In the genomic region with DNA sequence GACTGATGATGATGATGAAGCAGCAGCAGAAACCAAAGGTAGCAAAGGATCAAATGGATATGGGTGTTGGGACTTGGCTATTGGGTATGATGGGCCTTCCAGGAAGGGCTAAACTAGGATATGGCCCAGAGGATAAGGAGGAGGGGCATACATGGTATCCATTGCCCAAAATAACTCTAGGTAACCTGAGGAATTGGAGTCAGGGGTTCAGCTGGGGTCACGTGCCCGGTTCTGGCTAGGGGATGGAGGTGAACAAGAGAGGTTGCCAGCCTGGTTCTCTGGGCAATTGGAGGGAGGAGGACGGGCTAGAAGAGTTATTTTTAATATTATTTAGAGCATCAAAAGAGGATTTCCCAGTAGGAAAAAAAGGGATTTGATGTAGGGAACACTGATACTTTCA, we compare ENCODE assay signal across 21 cellular contexts. TPM values are rescaled to one million over a fixed set of nuclear protein-coding genes. Genes with fewer than 3 reads are reported as not detected.
A peak's percentile ranks its signal among the peaks of the same experiment; 100 is the strongest.
DNase-seq lines count a peak whose midpoint lies in the region; ATAC-seq and TF ChIP-seq lines count a peak whose summit lies in the region.
"Had no signal": no experiment of that assay in that cellular context is flagged by ENCODE, and none has a peak within 500 bp of the region (broad histone marks: within the 10 kb centered on the region; RNA-seq: fewer than 3 reads in every experiment).

No MANE protein-coding gene starts in this region.

- peak overlapping the region; percentile 68 for H3K27ac ChIP-seq in epithelial cell of prostate

- no peaks in the 10 kb centered on the region for H3K9me3 Mint-ChIP-seq in natural killer cell
- no peaks in the 10 kb centered on the region for H3K9me3 Mint-ChIP-seq in natural killer cell treated with Interleukin-12 subunit alpha and Interleukin-12 subunit beta and Interleukin-15 and Interleukin-18, amount 100 ng/mL, for 72 hours
- no peaks in the 10 kb centered on the region for H3K9me3 Mint-ChIP-seq in neural crest cell
- H3K9me3 Mint-ChIP-seq: CD4-positive, alpha-beta memory T cell had no signal

- H3K27me3 Mint-ChIP-seq in natural killer cell (ENCODE audit: low read depth in 2 of 2) (no peaks in the 10 kb centered on the region), neural crest cell (ENCODE audit: low read depth) (no peaks in the 10 kb centered on the region)
- H3K27me3 Mint-ChIP-seq in natural killer cell treated with Interleukin-12 subunit alpha and Interleukin-12 subunit beta and Interleukin-15 and Interleukin-18, amount 100 ng/mL, for 72 hours = no peaks in the 10 kb centered on the region
- H3K27me3 Mint-ChIP-seq: B cell; CD4-positive, alpha-beta memory T cell had no signal

- ATAC-seq in natural killer cell = no peak
- no peak for ATAC-seq in natural killer cell treated with Interleukin-12 subunit alpha and Interleukin-12 subunit beta and Interleukin-15 and Interleukin-18, amount 100 ng/mL, for 72 hours
- ATAC-seq in HG03108 (IDR thresholded peaks at IDR 0.05; ENCODE audit: unreplicated experiment) = no peak
- ATAC-seq: Right ventricle myocardium inferior had no signal

- TF ChIP-seq CTCF in natural killer cell (IDR thresholded peaks at IDR 0.05) (no peak), neural crest cell (conservative IDR thresholded peaks at IDR 0.05) (no peak)

- no peak for DNase-seq in natural killer cell
- no peak for DNase-seq in natural killer cell treated with Interleukin-12 subunit alpha and Interleukin-12 subunit beta and Interleukin-15 and Interleukin-18, amount 100 ng/mL, for 72 hours (ENCODE audit: low spot score)
- no peak for DNase-seq in epithelial cell of prostate (ENCODE audit: low read depth, low spot score)
- DNase-seq in neural crest cell (ENCODE audit: low read depth, low spot score) = no peak
- no peak for DNase-seq in activated effector memory CD4-positive, alpha-beta T cell treated with Interleukin-2 at 50 U/mL for 16 hours
- no peak for DNase-seq in Ammon's horn (ENCODE audit: low spot score)
- DNase-seq in dermis blood vessel endothelial cell = no peak
- DNase-seq: CD4-positive, alpha-beta memory T cell; DMS79 treated with DMSO at 0.1 percent for 48 hours; KG1; MG63; NCI-H1092 treated with DMSO at 0.1 percent for 48 hours; NCI-H1694; NCI-H2107; NCI-H345; NCI-H69; NK-92 treated with Interleukin-12 subunit alpha and Interleukin-12 subunit beta, amount 100 ng/mL, for 24 hours; PC-9 had no signal

- H3K4me3 Mint-ChIP-seq in natural killer cell (peak overlapping the region; percentile 62), neural crest cell (peak overlapping the region; percentile 80)
- H3K4me3 Mint-ChIP-seq in natural killer cell treated with Interleukin-12 subunit alpha and Interleukin-12 subunit beta and Interleukin-15 and Interleukin-18, amount 100 ng/mL, for 72 hours = no peak overlapping the region
- H3K4me3 Mint-ChIP-seq: B cell had no signal

- intact Hi-C loops in natural killer cell (cut with micrococcal nuclease) = no loop called here

- H3K27ac Mint-ChIP-seq in natural killer cell (no peak overlapping the region), neural crest cell (ENCODE audit: unreplicated experiment) (no peak overlapping the region)
- H3K27ac Mint-ChIP-seq in natural killer cell treated with Interleukin-12 subunit alpha and Interleukin-12 subunit beta and Interleukin-15 and Interleukin-18, amount 100 ng/mL, for 72 hours = no peak overlapping the region
- H3K27ac Mint-ChIP-seq: B cell had no signal

- H3K4me1 Mint-ChIP-seq in natural killer cell (peaks cover 8 to 22% of the 10 kb centered on the region in 2 donors), neural crest cell (peaks cover 24% of the 10 kb centered on the region)
- H3K4me1 Mint-ChIP-seq in natural killer cell treated with Interleukin-12 subunit alpha and Interleukin-12 subunit beta and Interleukin-15 and Interleukin-18, amount 100 ng/mL, for 72 hours (ENCODE audit: low read depth in 2 of 2) = peaks cover 13 to 17% of the 10 kb centered on the region in 2 donors

- no peaks in the 10 kb centered on the region for H3K36me3 Mint-ChIP-seq in natural killer cell
- H3K36me3 Mint-ChIP-seq in natural killer cell treated with Interleukin-12 subunit alpha and Interleukin-12 subunit beta and Interleukin-15 and Interleukin-18, amount 100 ng/mL, for 72 hours = peaks cover 5% of the 10 kb centered on the region
- peaks cover 4% of the 10 kb centered on the region for H3K36me3 Mint-ChIP-seq in neural crest cell (ENCODE audit: low read depth)

RNA-seq across cellular contexts. Expression of gene ANKRD52, which starts 2.7 kb away (rescaled TPM):
- total RNA-seq in natural killer cell = 10 to 100 TPM; 34.1 to 52.2 (median 51.4) TPM
- total RNA-seq in natural killer cell treated with Interleukin-12 subunit alpha and Interleukin-12 subunit beta and Interleukin-15 and Interleukin-18, amount 100 ng/mL, for 72 hours = 10 to 100 TPM; 59.3 to 99.3 TPM
- 61.4 and 68.0 TPM in 2 replicates for total RNA-seq in neural crest cell
- total RNA-seq in dermis blood vessel endothelial cell = 23.0 and 31.5 TPM in 2 replicates

RNA-seq across cellular contexts. Expression of gene COQ10A, which starts 5.8 kb away (rescaled TPM):
- total RNA-seq in natural killer cell (10 to 100 TPM; 27.2 to 37.9 (median 30.2) TPM), neural crest cell (23.2 and 23.3 TPM in 2 replicates), dermis blood vessel endothelial cell (8.4 and 10.0 TPM in 2 replicates)
- 10 to 100 TPM; 15.4 to 26.1 TPM for total RNA-seq in natural killer cell treated with Interleukin-12 subunit alpha and Interleukin-12 subunit beta and Interleukin-15 and Interleukin-18, amount 100 ng/mL, for 72 hours

RNA-seq across cellular contexts. Expression of gene SLC39A5, which starts 31.1 kb away (rescaled TPM):
- total RNA-seq in natural killer cell (1 to 10 TPM in 1 of 3 donors, under 1 TPM in 2; 0.70 to 1.4 (median 0.71) TPM), neural crest cell (0.65 and 1.0 TPM in 2 replicates), dermis blood vessel endothelial cell (not detected in 2 replicates)
- 1 to 10 TPM in 1 of 2 donors, under 1 TPM in 1; 0.50 to 1.4 TPM for total RNA-seq in natural killer cell treated with Interleukin-12 subunit alpha and Interleukin-12 subunit beta and Interleukin-15 and Interleukin-18, amount 100 ng/mL, for 72 hours
- total RNA-seq: Right ventricle myocardium inferior had no signal

RNA-seq across cellular contexts. Expression of gene NABP2, which starts 36.8 kb away (rescaled TPM):
- total RNA-seq in natural killer cell (10 to 100 TPM; 21.6 to 23.4 (median 22.6) TPM), neural crest cell (71.8 and 75.7 TPM in 2 replicates), dermis blood vessel endothelial cell (24.8 and 32.9 TPM in 2 replicates)
- 10 to 100 TPM; 66.3 to 81.6 TPM for total RNA-seq in natural killer cell treated with Interleukin-12 subunit alpha and Interleukin-12 subunit beta and Interleukin-15 and Interleukin-18, amount 100 ng/mL, for 72 hours

RNA-seq across cellular contexts. Expression of gene RNF41, which starts 39.2 kb away (rescaled TPM):
- 10 to 100 TPM; 32.3 to 44.5 (median 38.6) TPM for total RNA-seq in natural killer cell
- 10 to 100 TPM; 34.1 to 48.8 TPM for total RNA-seq in natural killer cell treated with Interleukin-12 subunit alpha and Interleukin-12 subunit beta and Interleukin-15 and Interleukin-18, amount 100 ng/mL, for 72 hours
- 48.3 and 48.6 TPM in 2 replicates for total RNA-seq in neural crest cell
- total RNA-seq in dermis blood vessel endothelial cell = 102 and 119 TPM in 2 replicates
